Comparison of ENCODE assay signal across 11 cellular contexts in genomic region chr19:49427855-49428546, GRCh38. TPM values are rescaled to one million over a fixed set of nuclear protein-coding genes. Genes with fewer than 3 reads are reported as not detected.
DNase-seq lines count a peak whose midpoint lies in the region; ATAC-seq and TF ChIP-seq lines count a peak whose summit lies in the region.
"Had no signal": no experiment of that assay in that cellular context is flagged by ENCODE, and none has a peak within 500 bp of the region (broad histone marks: within the 10 kb centered on the region; RNA-seq: fewer than 3 reads in every experiment).

No MANE protein-coding gene starts in this region.

- BruUV-seq in A673 (replicated peaks; lab: Mats Ljungman, UMichigan) = no TSS peak

- CTCF ChIA-PET in CD8-positive, alpha-beta memory T cell (lab: Charles Lee) = interaction anchor here (1.5 kb wide), 1 partner anchor 14 kb away, joined by 4 read pairs; the partner anchor contains the start of gene SLC17A7
- CTCF ChIA-PET in activated naive CD4-positive, alpha-beta T cell treated with anti-CD3 and anti-CD28 coated beads for 36 hours (lab: Charles Lee) = interaction anchor here (1.6 kb wide), 1 partner anchor 17 kb away, joined by 4 read pairs; no protein-coding TSS in a partner anchor
- CTCF ChIA-PET in A673 (lab: Charles Lee) = interaction anchor here (0.5 kb wide), 1 partner anchor 24 kb away, joined by 7 read pairs; the partner anchor contains the start of gene PIH1D1

- peaks cover 0 to 2% (median 0%) of the 10 kb centered on the region in 5 donors for H3K9me3 Mint-ChIP-seq in CD8-positive, alpha-beta memory T cell
- H3K9me3 Mint-ChIP-seq in activated naive CD4-positive, alpha-beta T cell treated with anti-CD3 and anti-CD28 coated beads for 36 hours = no peaks in the 10 kb centered on the region
- H3K9me3 Mint-ChIP-seq: activated naive CD4-positive, alpha-beta T cell treated with anti-CD3 and anti-CD28 coated beads, Interleukin-2, amount 50 U/mL, for 72 hours had no signal

- no peak overlapping the region for H3K23ac ChIP-seq in mesendoderm (ENCODE audit: low read length)

- no CpG with 5 or more reads among the region's 45 CpGs for WGBS in mesendoderm (ENCODE audit: extremely low coverage, insufficient coverage, low lambda C conversion rate)

- POLR2A ChIA-PET in CD8-positive, alpha-beta memory T cell (lab: Charles Lee) = no interaction called here
- POLR2A ChIA-PET in A673 (lab: Charles Lee; ENCODE audit: low non-redundant PET) = no interaction called here

- H4K5ac ChIP-seq in mesendoderm (ENCODE audit: low read length) = no peak overlapping the region

- no peak for TF ChIP-seq CTCF in A673 (conservative IDR thresholded peaks at IDR 0.05; ENCODE audit: low read depth, low read length)

- no peak overlapping the region for H3K9ac ChIP-seq in HUES6 (ENCODE audit: low read length)
- peak overlapping the region; percentile 57 for H3K9ac ChIP-seq in mesendoderm (ENCODE audit: low read length)

- H3K4me1 Mint-ChIP-seq in CD8-positive, alpha-beta memory T cell = peaks cover 43 to 71% (median 50%) of the 10 kb centered on the region in 3 donors
- peaks cover 53% of the 10 kb centered on the region for H3K4me1 Mint-ChIP-seq in activated naive CD4-positive, alpha-beta T cell treated with anti-CD3 and anti-CD28 coated beads for 36 hours (ENCODE audit: low read depth)

- H3K36me3 Mint-ChIP-seq in CD8-positive, alpha-beta memory T cell = peaks cover 0 to 4% (median 0%) of the 10 kb centered on the region in 3 donors
- H3K36me3 Mint-ChIP-seq in activated naive CD4-positive, alpha-beta T cell treated with anti-CD3 and anti-CD28 coated beads for 36 hours (ENCODE audit: low read depth) = no peaks in the 10 kb centered on the region

- H3K4me3 ChIP-seq in CD8-positive, alpha-beta memory T cell (ENCODE audit: low read length) = no peak overlapping the region
- H3K4me3 ChIP-seq in HUES6 (ENCODE audit: low read depth, low read length) = peak overlapping the region; percentile 58
- H3K4me3 ChIP-seq in mesendoderm (ENCODE audit: low read length) = peak overlapping the region; percentile 14
- no peak overlapping the region for H3K4me3 ChIP-seq in A673 (ENCODE audit: low read depth, low read length, poor library complexity, severe bottlenecking)

- no peaks in the 10 kb centered on the region for H3K79me1 ChIP-seq in mesendoderm (ENCODE audit: low read length)

- no peak for ATAC-seq in GM21786 (IDR thresholded peaks at IDR 0.05; ENCODE audit: unreplicated experiment)

- H3K27ac ChIP-seq in CD8-positive, alpha-beta memory T cell (ENCODE audit: low read depth, low read length) = no peak overlapping the region
- no peak overlapping the region for H3K27ac ChIP-seq in HUES6 (ENCODE audit: low read depth, low read length)
- H3K27ac ChIP-seq in mesendoderm (ENCODE audit: low read depth, low read length) = no peak overlapping the region
- H3K27ac ChIP-seq in A673 (ENCODE audit: low read depth, low read length, poor library complexity, severe bottlenecking) = no peak overlapping the region

- H4K8ac ChIP-seq in mesendoderm (ENCODE audit: low read depth, low read length) = no peak overlapping the region

- H2BK15ac ChIP-seq in mesendoderm (replicated peaks; ENCODE audit: low read depth) = no peak overlapping the region

- H3K79me2 ChIP-seq in mesendoderm (ENCODE audit: control insufficient read depth, insufficient read depth, low read length) = no peaks in the 10 kb centered on the region

- H3K18ac ChIP-seq in mesendoderm (ENCODE audit: low read length) = peak overlapping the region; percentile 15

- no peak overlapping the region for H3K4ac ChIP-seq in mesendoderm (ENCODE audit: low read depth, low read length)

- H3K9me3 ChIP-seq in CD8-positive, alpha-beta memory T cell (ENCODE audit: low read length) = no peaks in the 10 kb centered on the region
- H3K9me3 ChIP-seq in HUES6 (ENCODE audit: control insufficient read depth, insufficient read depth, low read depth, low read length) (no peaks in the 10 kb centered on the region), A673 (ENCODE audit: low read depth, low read length, poor library complexity, severe bottlenecking) (no peaks in the 10 kb centered on the region)

- intact Hi-C loops in activated naive CD4-positive, alpha-beta T cell treated with anti-CD3 and anti-CD28 coated beads for 36 hours (cut with micrococcal nuclease) = no loop called here
- intact Hi-C loops in A673 (cut with micrococcal nuclease; ENCODE audit: unreplicated experiment) = no loop called here

- peak overlapping the region; percentile 43 for H3K4me2 ChIP-seq in mesendoderm (ENCODE audit: low read length)

- peak in 1 of 5 donors; percentile 20 for DNase-seq in CD8-positive, alpha-beta memory T cell
- DNase-seq in activated naive CD4-positive, alpha-beta T cell treated with anti-CD3 and anti-CD28 coated beads for 36 hours = no peak
- DNase-seq in mesendoderm (peak; percentile 60), occipital lobe (lab: John Stamatoyannopoulos, UW) (no peak), Ammon's horn (ENCODE audit: low spot score) (no peak), A673 (ENCODE audit: low spot score) (no peak)
- DNase-seq: MM.1S had no signal

- peaks cover 32% of the 10 kb centered on the region for H3K4me1 ChIP-seq in CD8-positive, alpha-beta memory T cell (ENCODE audit: insufficient read depth, low read length)
- H3K4me1 ChIP-seq in HUES6 (ENCODE audit: control insufficient read depth, insufficient read depth, low read length) (peaks cover 33% of the 10 kb centered on the region), mesendoderm (ENCODE audit: control insufficient read depth, low read depth, low read length) (no peaks in the 10 kb centered on the region), A673 (ENCODE audit: insufficient read depth, low read length, poor library complexity, severe bottlenecking) (peaks cover 10% of the 10 kb centered on the region)

- H2BK5ac ChIP-seq in mesendoderm (ENCODE audit: low read length) = no peak overlapping the region

- no peaks in the 10 kb centered on the region for H3K36me3 ChIP-seq in CD8-positive, alpha-beta memory T cell (ENCODE audit: insufficient read depth, low read length)
- H3K36me3 ChIP-seq in HUES6 (ENCODE audit: control insufficient read depth, insufficient read depth, low read length) (no peaks in the 10 kb centered on the region), mesendoderm (ENCODE audit: control insufficient read depth, insufficient read depth, low read length) (no peaks in the 10 kb centered on the region), A673 (ENCODE audit: insufficient read depth, low read length, poor library complexity, severe bottlenecking) (no peaks in the 10 kb centered on the region)

- no peak overlapping the region for H2BK120ac ChIP-seq in mesendoderm (ENCODE audit: low read depth, low read length)

- H3K56ac ChIP-seq in mesendoderm (ENCODE audit: low read length) = peak overlapping the region; percentile 79

- H3K27me3 Mint-ChIP-seq in CD8-positive, alpha-beta memory T cell = peaks cover 75 to 88% of the 10 kb centered on the region in 2 donors
- H3K27me3 Mint-ChIP-seq in activated naive CD4-positive, alpha-beta T cell treated with anti-CD3 and anti-CD28 coated beads for 36 hours (ENCODE audit: low read depth) = peaks cover 88% of the 10 kb centered on the region

- H3K27ac Mint-ChIP-seq in CD8-positive, alpha-beta memory T cell = peak overlapping the region in 1 of 8 donors; percentile 11
- H3K27ac Mint-ChIP-seq in activated naive CD4-positive, alpha-beta T cell treated with anti-CD3 and anti-CD28 coated beads for 36 hours = no peak overlapping the region
- H3K27ac Mint-ChIP-seq: activated naive CD4-positive, alpha-beta T cell treated with anti-CD3 and anti-CD28 coated beads, Interleukin-2, amount 50 U/mL, for 72 hours had no signal

- peak overlapping the region in 6 of 7 donors; percentile 37 to 65 (median 47) for H3K4me3 Mint-ChIP-seq in CD8-positive, alpha-beta memory T cell
- H3K4me3 Mint-ChIP-seq in activated naive CD4-positive, alpha-beta T cell treated with anti-CD3 and anti-CD28 coated beads for 36 hours = peak overlapping the region; percentile 20

- H3K27me3 ChIP-seq in CD8-positive, alpha-beta memory T cell (ENCODE audit: insufficient read depth, low read length, poor library complexity, severe bottlenecking) = peaks cover 90% of the 10 kb centered on the region
- H3K27me3 ChIP-seq in HUES6 (ENCODE audit: control insufficient read depth, insufficient read depth, low read length) (peaks cover 98% of the 10 kb centered on the region), mesendoderm (ENCODE audit: insufficient read depth, low read length, poor library complexity) (peaks cover 26% of the 10 kb centered on the region), A673 (replicated peaks; ENCODE audit: insufficient read depth, low read depth, low read length, poor library complexity) (peaks cover 57% of the 10 kb centered on the region)

- no peak overlapping the region for H2AK5ac ChIP-seq in mesendoderm (ENCODE audit: low read length)

RNA-seq across cellular contexts. Expression of gene GFY, which starts 2.8 kb away (rescaled TPM):
- total RNA-seq in CD8-positive, alpha-beta memory T cell = not detected
- not detected for polyA plus RNA-seq in CD8-positive, alpha-beta memory T cell
- not detected for total RNA-seq in activated naive CD4-positive, alpha-beta T cell treated with anti-CD3 and anti-CD28 coated beads for 36 hours
- 0.29 TPM for polyA plus RNA-seq in mesendoderm (2013, experiment 1 of 2)
- polyA plus RNA-seq in mesendoderm (2013, experiment 2 of 2) = 0.39 TPM
- total RNA-seq in occipital lobe = not detected
- not detected in 2 replicates for total RNA-seq in A673 (2021)
- total RNA-seq: activated naive CD4-positive, alpha-beta T cell treated with anti-CD3 and anti-CD28 coated beads, Interleukin-2, amount 50 U/mL, for 72 hours; kidney epithelial cell had no signal

RNA-seq across cellular contexts. Expression of gene PTH2, which starts 4.8 kb away (rescaled TPM):
- total RNA-seq in CD8-positive, alpha-beta memory T cell = not detected
- polyA plus RNA-seq in CD8-positive, alpha-beta memory T cell = not detected
- total RNA-seq in activated naive CD4-positive, alpha-beta T cell treated with anti-CD3 and anti-CD28 coated beads for 36 hours = not detected
- not detected for polyA plus RNA-seq in mesendoderm (2013, experiment 1 of 2)
- not detected for polyA plus RNA-seq in mesendoderm (2013, experiment 2 of 2)
- total RNA-seq in occipital lobe (not detected), A673 (2021) (not detected in 2 replicates)
- total RNA-seq: activated naive CD4-positive, alpha-beta T cell treated with anti-CD3 and anti-CD28 coated beads, Interleukin-2, amount 50 U/mL, for 72 hours; kidney epithelial cell had no signal

RNA-seq across cellular contexts. Expression of gene SLC17A7, which starts 13.3 kb away (rescaled TPM):
- under 1 TPM; 0.07 to 0.09 TPM for total RNA-seq in CD8-positive, alpha-beta memory T cell
- polyA plus RNA-seq in CD8-positive, alpha-beta memory T cell = not detected
- under 1 TPM; 0.12 TPM for total RNA-seq in activated naive CD4-positive, alpha-beta T cell treated with anti-CD3 and anti-CD28 coated beads for 36 hours
- 0.48 TPM for polyA plus RNA-seq in mesendoderm (2013, experiment 1 of 2)
- 0.43 TPM for polyA plus RNA-seq in mesendoderm (2013, experiment 2 of 2)
- total RNA-seq in occipital lobe (34.6 TPM), A673 (2021) (1.7 and 1.8 TPM in 2 replicates)
- total RNA-seq: kidney epithelial cell had no signal

RNA-seq across cellular contexts. Expression of gene PIH1D1, which starts 23.6 kb away (rescaled TPM):
- total RNA-seq in CD8-positive, alpha-beta memory T cell = 100 to 1,000 TPM; 132 to 138 TPM
- 81.8 TPM for polyA plus RNA-seq in CD8-positive, alpha-beta memory T cell
- total RNA-seq in activated naive CD4-positive, alpha-beta T cell treated with anti-CD3 and anti-CD28 coated beads for 36 hours = 10 to 100 TPM; 80.7 to 84.4 TPM
- polyA plus RNA-seq in mesendoderm (2013, experiment 1 of 2) = 102 TPM
- polyA plus RNA-seq in mesendoderm (2013, experiment 2 of 2) = 102 TPM
- total RNA-seq in occipital lobe (58.0 TPM), A673 (2021) (122 and 131 TPM in 2 replicates)

RNA-seq across cellular contexts. Expression of gene ALDH16A1, which starts 25.0 kb away (rescaled TPM):
- total RNA-seq in CD8-positive, alpha-beta memory T cell = 10 to 100 TPM; 46.7 to 51.8 TPM
- 32.5 TPM for polyA plus RNA-seq in CD8-positive, alpha-beta memory T cell
- total RNA-seq in activated naive CD4-positive, alpha-beta T cell treated with anti-CD3 and anti-CD28 coated beads for 36 hours = 10 to 100 TPM; 43.4 to 46.8 TPM
- 17.6 TPM for polyA plus RNA-seq in mesendoderm (2013, experiment 1 of 2)
- 16.0 TPM for polyA plus RNA-seq in mesendoderm (2013, experiment 2 of 2)
- 8.0 TPM for total RNA-seq in occipital lobe
- 22.6 and 23.2 TPM in 2 replicates for total RNA-seq in A673 (2021)

Comparison
In these comparisons a context has a peak if more than half of its experiments do, and no peak if none do; other contexts are left out.
1. H3K4me3 ChIP-seq: peak in HUES6 (single experiment) and mesendoderm (single experiment); none in CD8-positive, alpha-beta memory T cell (single experiment) and A673 (single experiment).
2. RNA of gene SLC17A7, which starts 13.3 kb away (total RNA-seq): 34.6 TPM in occipital lobe (single experiment); 1.7 to 1.8 TPM in A673, 0.12 TPM in activated naive CD4-positive, alpha-beta T cell treated with anti-CD3 and anti-CD28 coated beads for 36 hours and 0.07 to 0.09 TPM in CD8-positive, alpha-beta memory T cell; every median in the first group is over 10 times any median in the second.